Comparison of ENCODE assay signal across 9 cellular contexts in the genomic region with DNA sequence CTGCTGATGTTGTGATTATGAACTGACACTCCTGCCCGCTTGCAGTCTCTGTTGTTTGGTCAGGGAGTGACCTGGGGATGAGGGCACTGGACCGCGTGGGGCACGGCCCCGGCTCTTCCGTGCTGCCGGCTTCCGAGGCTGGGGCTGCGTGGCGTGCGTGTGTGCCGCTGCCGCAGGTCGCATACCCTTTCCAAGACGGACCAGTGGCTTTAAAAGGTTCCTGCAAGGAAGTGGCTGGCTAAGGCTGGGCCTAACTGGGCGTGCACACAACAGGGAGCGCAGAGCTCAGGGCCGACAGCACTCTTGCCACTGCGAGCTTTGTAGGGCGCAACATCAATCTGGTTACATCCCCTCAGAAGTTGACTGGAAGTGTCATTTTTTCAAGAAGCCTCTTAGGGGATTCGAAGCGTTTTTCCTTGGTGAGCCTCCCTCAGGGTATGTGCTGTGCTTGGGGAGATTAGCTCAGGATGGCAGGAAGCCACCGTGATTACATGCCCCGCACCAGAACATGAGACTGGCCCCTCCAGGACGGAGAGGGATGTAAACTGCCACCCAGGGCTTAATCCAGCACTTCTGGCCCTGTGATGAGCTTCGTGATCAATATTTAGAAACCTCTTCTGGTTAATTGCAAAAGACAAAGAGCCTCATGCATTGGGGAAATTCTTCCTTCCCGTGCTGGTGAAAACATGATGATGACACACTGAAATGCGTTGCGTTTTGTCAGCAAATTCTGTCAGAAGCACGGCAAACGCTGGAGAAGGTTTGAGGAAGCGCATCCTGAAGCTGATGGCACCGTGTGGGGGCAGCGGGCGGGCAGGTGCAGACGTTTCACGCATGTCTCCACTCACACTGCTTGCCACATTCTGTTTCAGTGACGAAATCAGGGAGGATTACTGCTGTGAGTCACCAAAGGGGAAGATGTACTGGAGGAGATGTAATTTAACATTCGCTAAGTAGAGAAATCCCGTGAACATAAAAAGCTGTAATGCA. TPM values are rescaled to one million over a fixed set of nuclear protein-coding genes. Genes with fewer than 3 reads are reported as not detected.
DNase-seq lines count a peak whose midpoint lies in the region; ATAC-seq and TF ChIP-seq lines count a peak whose summit lies in the region.
"Had no signal": no experiment of that assay in that cellular context is flagged by ENCODE, and none has a peak within 500 bp of the region (broad histone marks: within the 10 kb centered on the region; RNA-seq: fewer than 3 reads in every experiment).

No MANE protein-coding gene starts in this region.

- H3K27me3 ChIP-seq in mammary epithelial cell (ENCODE audit: insufficient read depth, low read length) (no peaks in the 10 kb centered on the region), lower lobe of right lung (ENCODE audit: low read depth) (no peaks in the 10 kb centered on the region)

- intact Hi-C loops in mammary epithelial cell (cut with micrococcal nuclease) (no loop called here), lower lobe of right lung (cut with DNase I) (no loop called here), Calu3 (cut with micrococcal nuclease; ENCODE audit: unreplicated experiment) (no loop called here)

- no peak overlapping the region for H3K9ac ChIP-seq in mammary epithelial cell (ENCODE audit: insufficient read depth, low read length)

- ATAC-seq in lower lobe of right lung, result peak; percentile 80 to 87
- ATAC-seq in HG02981 (IDR thresholded peaks at IDR 0.05; ENCODE audit: unreplicated experiment), result no peak

- H3K36me3 ChIP-seq in mammary epithelial cell (ENCODE audit: insufficient read depth, low read length) (peaks cover 16% of the 10 kb centered on the region), lower lobe of right lung (peaks cover 51% of the 10 kb centered on the region)

- H3K9me3 ChIP-seq in mammary epithelial cell (replicated peaks; ENCODE audit: insufficient read depth, low read length) (no peaks in the 10 kb centered on the region), lower lobe of right lung (no peaks in the 10 kb centered on the region)

- no peaks in the 10 kb centered on the region for H3K9me3 Mint-ChIP-seq in Calu3 (ENCODE audit: low read depth, unreplicated experiment)

- WGBS in mammary epithelial cell (ENCODE audit: low coverage, missing lambda C conversion rate), result 64% methylated on average over 36 of the region's 40 CpGs

- CTCF ChIA-PET in mammary epithelial cell (lab: Charles Lee; ENCODE audit: low non-redundant PET) (no interaction called here), Calu3 (lab: Charles Lee) (no interaction called here)

- H3K4me3 ChIP-seq in mammary epithelial cell (replicated peaks in 1 of 3; ENCODE audit: insufficient read depth in 1 of 3, low read depth in 2 of 3, low read length in 3 of 3) (no peak overlapping the region), lower lobe of right lung (no peak overlapping the region)

- H3K4me1 ChIP-seq in mammary epithelial cell (ENCODE audit: insufficient read depth, low read length), result peaks cover 56% of the 10 kb centered on the region
- peaks cover 11% of the 10 kb centered on the region for H3K4me1 ChIP-seq in lower lobe of right lung

- H3K79me2 ChIP-seq in mammary epithelial cell (ENCODE audit: insufficient read depth, low read length), result peaks cover 98% of the 10 kb centered on the region

- in situ Hi-C loops in mammary epithelial cell (cut with MboI; ENCODE audit: low sequenced_read_pairs in 2 of 2), result no loop called here

- H4K20me1 ChIP-seq in mammary epithelial cell (ENCODE audit: insufficient read depth, low read length), result no peaks in the 10 kb centered on the region

- H3K36me3 Mint-ChIP-seq in Calu3 (ENCODE audit: insufficient read depth, unreplicated experiment), result peaks cover 12% of the 10 kb centered on the region

- H3K27ac ChIP-seq in mammary epithelial cell (ENCODE audit: insufficient read depth, low read depth, low read length) (peak overlapping the region; percentile 63), lower lobe of right lung (peak overlapping the region; percentile 61)

- dilution Hi-C loops in mammary epithelial cell (cut with HindIII; ENCODE audit: low sequenced_read_pairs), result no loop called here

- no TSS peak for BruUV-seq in mammary epithelial cell (replicated peaks; lab: Mats Ljungman, UMichigan)
- BruUV-seq in Calu3 (replicated peaks; lab: Mats Ljungman, UMichigan), result no TSS peak

- peak overlapping the region; percentile 5 for H3K4me2 ChIP-seq in mammary epithelial cell (ENCODE audit: insufficient read depth, low read depth, low read length)

- H3K4me3 Mint-ChIP-seq in Calu3 (ENCODE audit: low read depth, unreplicated experiment), result no peak overlapping the region

- no peak overlapping the region for H3K27ac Mint-ChIP-seq in Calu3 (ENCODE audit: unreplicated experiment)

- H3K27me3 Mint-ChIP-seq in Calu3 (ENCODE audit: unreplicated experiment), result no peaks in the 10 kb centered on the region

- no peak overlapping the region for H2AFZ ChIP-seq in mammary epithelial cell (ENCODE audit: low read depth, low read length)

- DNase-seq in stimulated activated CD4-positive, alpha-beta T cell treated with anti-CD3 and anti-CD28 coated beads, Interleukin-15, amount 100 ng/mL, for 24 hours, result peak; percentile 48
- no peak for DNase-seq in stimulated activated CD4-positive, alpha-beta T cell treated with anti-CD3 and anti-CD28 coated beads, Interleukin-4, amount 100 ng/mL, for 1 hour
- DNase-seq in mammary epithelial cell (peak; percentile 86), lower lobe of right lung (peak; percentile 88), NCI-H2081 treated with DMSO at 0.1 percent for 48 hours (lab: John Stamatoyannopoulos, UW) (no peak), SHP77 (lab: John Stamatoyannopoulos, UW) (no peak), Calu3 (no peak)
- DNase-seq: DND-41 had no signal

- TF ChIP-seq CTCF in mammary epithelial cell (conservative IDR thresholded peaks at IDR 0.05 in 1 of 2, IDR thresholded peaks at IDR 0.05 in 1 of 2; ENCODE audit: extremely low read depth in 1 of 2, insufficient read depth in 1 of 2, low read depth in 1 of 2, low read length in 2 of 2), result no peak
- no peak for TF ChIP-seq CTCF in lower lobe of right lung (IDR thresholded peaks at IDR 0.05)
- no peak for TF ChIP-seq CTCF in Calu3 (IDR thresholded peaks at IDR 0.05; ENCODE audit: unreplicated experiment)

- H3K4me1 Mint-ChIP-seq in Calu3 (ENCODE audit: low read depth, unreplicated experiment), result peaks cover 13% of the 10 kb centered on the region

RNA-seq across cellular contexts. Expression of a gene that starts 11.1 kb away (rescaled TPM):
- total RNA-seq in mammary epithelial cell (100 to 1,000 TPM in 1 of 2 donors, 10 to 100 TPM in 1; 80.4 to 109 TPM), lower lobe of right lung (65.8 TPM), Calu3 (2022) (59.0 and 59.6 TPM in 2 replicates)
- polyA plus RNA-seq in mammary epithelial cell, result 120 TPM
- polyA minus RNA-seq in mammary epithelial cell, result 86.1 TPM

RNA-seq across cellular contexts. Expression of a gene that starts 46.2 kb away (rescaled TPM):
- total RNA-seq in mammary epithelial cell, result 10 to 100 TPM; 11.8 to 33.2 TPM
- 6.2 TPM for polyA plus RNA-seq in mammary epithelial cell
- polyA minus RNA-seq in mammary epithelial cell, result 5.6 TPM
- 27.9 TPM for total RNA-seq in lower lobe of right lung
- total RNA-seq in Calu3 (2022), result 19.9 and 22.6 TPM in 2 replicates

RNA-seq across cellular contexts. Expression of a gene that starts 51.8 kb away (rescaled TPM):
- total RNA-seq in mammary epithelial cell (100 to 1,000 TPM; 127 to 237 TPM), lower lobe of right lung (165 TPM), Calu3 (2022) (115 and 130 TPM in 2 replicates)
- 83.3 TPM for polyA plus RNA-seq in mammary epithelial cell
- 32.7 TPM for polyA minus RNA-seq in mammary epithelial cell

Comparison
In these comparisons a context has a peak if more than half of its experiments do, and no peak if none do; other contexts are left out.
1. DNase-seq: peak in stimulated activated CD4-positive, alpha-beta T cell treated with anti-CD3 and anti-CD28 coated beads, Interleukin-15, amount 100 ng/mL, for 24 hours (single experiment), mammary epithelial cell (single experiment) and lower lobe of right lung (single experiment); none in stimulated activated CD4-positive, alpha-beta T cell treated with anti-CD3 and anti-CD28 coated beads, Interleukin-4, amount 100 ng/mL, for 1 hour (single experiment), NCI-H2081 treated with DMSO at 0.1 percent for 48 hours (single experiment), SHP77 (0 of 2) and Calu3 (single experiment).